In genomic region chr2:101697124-101697793, GRCh38 we compare ENCODE assay signal across 1 cellular context.
TF ChIP-seq lines count a peak whose summit lies in the region.

MAP4K4 (plus strand) TSS chr2:101697707; CDS start chr2:101698081, 374 bp downstream.

TF ChIP-seq in K562, 482 proteins besides CTCF, POLR2A, EP300 and RAD21 (continued from another document and continues in another):
- TF ChIP-seq ZNF24 (IDR thresholded peaks at IDR 0.05) (0 out of 2 replicates have a peak, but pooled peaks have one; percentile 28), TEAD1 (CRISPR knock-in tag; IDR thresholded peaks at IDR 0.05) (peak in 1 of 2 experiments; percentile 45; a peak in 1 of 4 replicates), GABPA (tag; conservative IDR thresholded peaks at IDR 0.05; ENCODE audit: low read depth) (peak; percentile 69), C11orf30 (IDR thresholded peaks at IDR 0.05; ENCODE audit: low read depth) (no peak), ZNF175 (CRISPR knock-in tag; IDR thresholded peaks at IDR 0.05; ENCODE audit: low read depth) (0 out of 2 replicates have a peak, but pooled peaks have one; percentile 41), POLR2AphosphoS5 (IDR thresholded peaks at IDR 0.05; ENCODE audit: control insufficient read depth, insufficient read depth, low read depth, low read length) (peak; percentile 53; the same call in 1 of the 2 replicates), ESRRA (IDR thresholded peaks at IDR 0.05; ENCODE audit: borderline replicate concordance, low read depth) (0 out of 2 replicates have a peak, but pooled peaks have one; percentile 26), GATAD2B (IDR thresholded peaks at IDR 0.05; ENCODE audit: borderline replicate concordance) (peak; percentile 80), SREBF1 (IDR thresholded peaks at IDR 0.05; ENCODE audit: borderline replicate concordance, low read depth, low read length) (no peak), FOS (IDR thresholded peaks at IDR 0.05; ENCODE audit: extremely low read depth, insufficient read length) (no peak), ZNF184 (CRISPR knock-in tag; IDR thresholded peaks at IDR 0.05) (no peak), SUPT5H (IDR thresholded peaks at IDR 0.05) (0 out of 2 replicates have a peak, but pooled peaks have one; percentile 35), CBX3 (IDR thresholded peaks at IDR 0.05; ENCODE audit: borderline replicate concordance in 1 of 2, low read length in 2 of 2) (no peak), MCM5 (IDR thresholded peaks at IDR 0.05; ENCODE audit: low read depth) (no peak), ZFX (CRISPR knock-in tag; IDR thresholded peaks at IDR 0.05) (peak; percentile 84), SMAD3 (CRISPR knock-in tag; conservative IDR thresholded peaks at IDR 0.05) (no peak), ZNF644 (tag; IDR thresholded peaks at IDR 0.05; ENCODE audit: low read depth) (peak; percentile 44; the same call in 1 of the 2 replicates), ARHGAP35 (IDR thresholded peaks at IDR 0.05; ENCODE audit: partially characterized antibody) (no peak), MXI1 (IDR thresholded peaks at IDR 0.05; ENCODE audit: low read depth, low read length) (peak; percentile 37; the same call in 1 of the 2 replicates), POLR2B (IDR thresholded peaks at IDR 0.05; ENCODE audit: low read depth, partially characterized antibody) (peak; percentile 36), SMARCE1 (IDR thresholded peaks at IDR 0.05) (0 out of 2 replicates have a peak, but pooled peaks have one; percentile 33), L3MBTL2 (IDR thresholded peaks at IDR 0.05) (peak; percentile 95), RERE (CRISPR knock-in tag; IDR thresholded peaks at IDR 0.05; ENCODE audit: borderline replicate concordance) (no peak), HBP1 (CRISPR knock-in tag; IDR thresholded peaks at IDR 0.05) (no peak), RBM22 (IDR thresholded peaks at IDR 0.05; ENCODE audit: low read depth, low read length, poor library complexity, severe bottlenecking) (peak; percentile 79), ZNF41 (CRISPR knock-in tag; conservative IDR thresholded peaks at IDR 0.05) (0 out of 2 replicates have a peak, but pooled peaks have one; percentile 33), RFX7 (CRISPR knock-in tag; IDR thresholded peaks at IDR 0.05) (no peak), ID3 (CRISPR knock-in tag; IDR thresholded peaks at IDR 0.05) (no peak), ID3 (tag; IDR thresholded peaks at IDR 0.05) (0 out of 2 replicates have a peak, but pooled peaks have one; percentile 41), CXXC5 (CRISPR knock-in tag; IDR thresholded peaks at IDR 0.05) (peak; percentile 86), TFE3 (CRISPR knock-in tag; IDR thresholded peaks at IDR 0.05) (no peak), RFX5 (IDR thresholded peaks at IDR 0.05; ENCODE audit: low read depth, low read length) (0 out of 2 replicates have a peak, but pooled peaks have one; percentile 7), ZBTB7A (IDR thresholded peaks at IDR 0.05; ENCODE audit: borderline replicate concordance, control insufficient read depth, low read depth, low read length) (peak; percentile 76; the same call in 1 of the 2 replicates), MAZ (CRISPR knock-in tag; conservative IDR thresholded peaks at IDR 0.05 in 1 of 2, IDR thresholded peaks at IDR 0.05 in 1 of 2) (peak; percentile 55 to 85; a peak in 3 of 4 replicates), E2F6 (IDR thresholded peaks at IDR 0.05; ENCODE audit: borderline replicate concordance in 1 of 2, extremely low read depth in 1 of 2, insufficient read depth in 1 of 2, insufficient read length in 1 of 2, low read depth in 1 of 2, low read length in 1 of 2, poor library complexity in 1 of 2, severe bottlenecking in 1 of 2) (peak; percentile 88), ELF1 (tag; IDR thresholded peaks at IDR 0.05) (0 out of 2 replicates have a peak, but pooled peaks have one; percentile 33), MAFG (tag; conservative IDR thresholded peaks at IDR 0.05) (no peak), JUND (IDR thresholded peaks at IDR 0.05; ENCODE audit: borderline replicate concordance, low read depth, low read length) (peak; percentile 33; the same call in 1 of the 2 replicates), JUND (tag; IDR thresholded peaks at IDR 0.05; ENCODE audit: borderline replicate concordance, low read depth, low read length) (no peak)
- TF ChIP-seq, protein P1, sequence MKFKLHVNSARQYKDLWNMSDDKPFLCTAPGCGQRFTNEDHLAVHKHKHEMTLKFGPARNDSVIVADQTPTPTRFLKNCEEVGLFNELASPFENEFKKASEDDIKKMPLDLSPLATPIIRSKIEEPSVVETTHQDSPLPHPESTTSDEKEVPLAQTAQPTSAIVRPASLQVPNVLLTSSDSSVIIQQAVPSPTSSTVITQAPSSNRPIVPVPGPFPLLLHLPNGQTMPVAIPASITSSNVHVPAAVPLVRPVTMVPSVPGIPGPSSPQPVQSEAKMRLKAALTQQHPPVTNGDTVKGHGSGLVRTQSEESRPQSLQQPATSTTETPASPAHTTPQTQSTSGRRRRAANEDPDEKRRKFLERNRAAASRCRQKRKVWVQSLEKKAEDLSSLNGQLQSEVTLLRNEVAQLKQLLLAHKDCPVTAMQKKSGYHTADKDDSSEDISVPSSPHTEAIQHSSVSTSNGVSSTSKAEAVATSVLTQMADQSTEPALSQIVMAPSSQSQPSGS (CRISPR knock-in tag; IDR thresholded peaks at IDR 0.05) = no peak
- TF ChIP-seq, protein P2, sequence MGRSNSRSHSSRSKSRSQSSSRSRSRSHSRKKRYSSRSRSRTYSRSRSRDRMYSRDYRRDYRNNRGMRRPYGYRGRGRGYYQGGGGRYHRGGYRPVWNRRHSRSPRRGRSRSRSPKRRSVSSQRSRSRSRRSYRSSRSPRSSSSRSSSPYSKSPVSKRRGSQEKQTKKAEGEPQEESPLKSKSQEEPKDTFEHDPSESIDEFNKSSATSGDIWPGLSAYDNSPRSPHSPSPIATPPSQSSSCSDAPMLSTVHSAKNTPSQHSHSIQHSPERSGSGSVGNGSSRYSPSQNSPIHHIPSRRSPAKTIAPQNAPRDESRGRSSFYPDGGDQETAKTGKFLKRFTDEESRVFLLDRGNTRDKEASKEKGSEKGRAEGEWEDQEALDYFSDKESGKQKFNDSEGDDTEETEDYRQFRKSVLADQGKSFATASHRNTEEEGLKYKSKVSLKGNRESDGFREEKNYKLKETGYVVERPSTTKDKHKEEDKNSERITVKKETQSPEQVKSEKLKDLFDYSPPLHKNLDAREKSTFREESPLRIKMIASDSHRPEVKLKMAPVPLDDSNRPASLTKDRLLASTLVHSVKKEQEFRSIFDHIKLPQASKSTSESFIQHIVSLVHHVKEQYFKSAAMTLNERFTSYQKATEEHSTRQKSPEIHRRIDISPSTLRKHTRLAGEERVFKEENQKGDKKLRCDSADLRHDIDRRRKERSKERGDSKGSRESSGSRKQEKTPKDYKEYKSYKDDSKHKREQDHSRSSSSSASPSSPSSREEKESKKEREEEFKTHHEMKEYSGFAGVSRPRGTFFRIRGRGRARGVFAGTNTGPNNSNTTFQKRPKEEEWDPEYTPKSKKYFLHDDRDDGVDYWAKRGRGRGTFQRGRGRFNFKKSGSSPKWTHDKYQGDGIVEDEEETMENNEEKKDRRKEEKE (IDR thresholded peaks at IDR 0.05; ENCODE audit: borderline replicate concordance in 1 of 2, control insufficient read depth in 1 of 2, low read depth in 2 of 2, low read length in 1 of 2) = peak in 1 of 2 experiments; percentile 29; a peak in 1 of 4 replicates
- TF ChIP-seq, protein P3, sequence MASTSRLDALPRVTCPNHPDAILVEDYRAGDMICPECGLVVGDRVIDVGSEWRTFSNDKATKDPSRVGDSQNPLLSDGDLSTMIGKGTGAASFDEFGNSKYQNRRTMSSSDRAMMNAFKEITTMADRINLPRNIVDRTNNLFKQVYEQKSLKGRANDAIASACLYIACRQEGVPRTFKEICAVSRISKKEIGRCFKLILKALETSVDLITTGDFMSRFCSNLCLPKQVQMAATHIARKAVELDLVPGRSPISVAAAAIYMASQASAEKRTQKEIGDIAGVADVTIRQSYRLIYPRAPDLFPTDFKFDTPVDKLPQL (IDR thresholded peaks at IDR 0.05; ENCODE audit: extremely low read depth, insufficient read length) = no peak
- TF ChIP-seq, protein P4, sequence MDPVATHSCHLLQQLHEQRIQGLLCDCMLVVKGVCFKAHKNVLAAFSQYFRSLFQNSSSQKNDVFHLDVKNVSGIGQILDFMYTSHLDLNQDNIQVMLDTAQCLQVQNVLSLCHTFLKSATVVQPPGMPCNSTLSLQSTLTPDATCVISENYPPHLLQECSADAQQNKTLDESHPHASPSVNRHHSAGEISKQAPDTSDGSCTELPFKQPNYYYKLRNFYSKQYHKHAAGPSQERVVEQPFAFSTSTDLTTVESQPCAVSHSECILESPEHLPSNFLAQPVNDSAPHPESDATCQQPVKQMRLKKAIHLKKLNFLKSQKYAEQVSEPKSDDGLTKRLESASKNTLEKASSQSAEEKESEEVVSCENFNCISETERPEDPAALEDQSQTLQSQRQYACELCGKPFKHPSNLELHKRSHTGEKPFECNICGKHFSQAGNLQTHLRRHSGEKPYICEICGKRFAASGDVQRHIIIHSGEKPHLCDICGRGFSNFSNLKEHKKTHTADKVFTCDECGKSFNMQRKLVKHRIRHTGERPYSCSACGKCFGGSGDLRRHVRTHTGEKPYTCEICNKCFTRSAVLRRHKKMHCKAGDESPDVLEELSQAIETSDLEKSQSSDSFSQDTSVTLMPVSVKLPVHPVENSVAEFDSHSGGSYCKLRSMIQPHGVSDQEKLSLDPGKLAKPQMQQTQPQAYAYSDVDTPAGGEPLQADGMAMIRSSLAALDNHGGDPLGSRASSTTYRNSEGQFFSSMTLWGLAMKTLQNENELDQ (CRISPR knock-in tag; IDR thresholded peaks at IDR 0.05; ENCODE audit: borderline replicate concordance) = no peak
- TF ChIP-seq, protein P5, sequence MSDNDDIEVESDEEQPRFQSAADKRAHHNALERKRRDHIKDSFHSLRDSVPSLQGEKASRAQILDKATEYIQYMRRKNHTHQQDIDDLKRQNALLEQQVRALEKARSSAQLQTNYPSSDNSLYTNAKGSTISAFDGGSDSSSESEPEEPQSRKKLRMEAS (CRISPR knock-in tag; IDR thresholded peaks at IDR 0.05) = no peak
